1 cellular context compared by ENCODE assay signal in the genomic region with DNA sequence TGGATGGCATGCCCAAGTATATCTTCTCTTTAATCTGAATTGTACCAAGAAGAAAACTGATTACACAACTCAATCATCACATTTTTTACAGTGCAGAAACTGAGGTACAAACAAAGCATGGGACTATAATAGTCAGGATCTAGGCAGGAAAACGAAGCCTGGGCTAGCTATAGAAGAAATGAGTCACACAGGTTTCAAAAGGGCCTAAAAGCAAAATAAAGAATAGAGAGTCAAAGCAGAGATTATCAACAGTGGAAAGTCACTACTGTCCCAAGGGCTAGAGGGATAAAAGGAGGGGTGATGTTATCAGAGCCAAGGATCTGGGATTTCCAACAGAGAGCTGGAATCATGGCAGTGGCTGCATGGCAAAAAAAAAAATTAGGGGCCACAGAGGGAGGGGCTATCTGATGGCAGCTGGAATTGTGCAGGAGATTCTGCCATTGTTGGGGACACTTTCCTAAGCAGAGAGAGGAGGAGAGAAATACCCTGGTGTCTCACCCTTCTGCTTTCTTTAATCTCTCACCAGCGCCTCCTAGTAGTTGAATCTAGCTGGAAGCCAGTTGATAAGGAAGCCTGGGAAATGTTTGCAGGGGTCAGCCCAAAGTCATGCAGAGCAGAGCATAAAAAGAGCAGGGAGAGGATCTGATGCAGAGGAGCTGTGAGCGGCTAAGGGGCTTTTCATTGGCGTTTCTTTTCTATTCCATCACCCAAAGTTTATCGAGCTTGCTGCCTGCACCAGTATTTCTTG.
TF ChIP-seq lines count a peak whose summit lies in the region.

No MANE protein-coding gene starts in this region.

TF ChIP-seq in WTC11, 78 proteins besides CTCF, POLR2A, EP300 and RAD21 (continued from another document):
- TF ChIP-seq, protein P1, sequence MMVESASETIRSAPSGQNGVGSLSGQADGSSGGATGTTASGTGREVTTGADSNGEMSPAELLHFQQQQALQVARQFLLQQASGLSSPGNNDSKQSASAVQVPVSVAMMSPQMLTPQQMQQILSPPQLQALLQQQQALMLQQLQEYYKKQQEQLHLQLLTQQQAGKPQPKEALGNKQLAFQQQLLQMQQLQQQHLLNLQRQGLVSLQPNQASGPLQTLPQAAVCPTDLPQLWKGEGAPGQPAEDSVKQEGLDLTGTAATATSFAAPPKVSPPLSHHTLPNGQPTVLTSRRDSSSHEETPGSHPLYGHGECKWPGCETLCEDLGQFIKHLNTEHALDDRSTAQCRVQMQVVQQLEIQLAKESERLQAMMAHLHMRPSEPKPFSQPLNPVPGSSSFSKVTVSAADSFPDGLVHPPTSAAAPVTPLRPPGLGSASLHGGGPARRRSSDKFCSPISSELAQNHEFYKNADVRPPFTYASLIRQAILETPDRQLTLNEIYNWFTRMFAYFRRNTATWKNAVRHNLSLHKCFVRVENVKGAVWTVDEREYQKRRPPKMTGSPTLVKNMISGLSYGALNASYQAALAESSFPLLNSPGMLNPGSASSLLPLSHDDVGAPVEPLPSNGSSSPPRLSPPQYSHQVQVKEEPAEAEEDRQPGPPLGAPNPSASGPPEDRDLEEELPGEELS (CRISPR knock-in tag; IDR thresholded peaks at IDR 0.05): no peak
- TF ChIP-seq, protein P2, sequence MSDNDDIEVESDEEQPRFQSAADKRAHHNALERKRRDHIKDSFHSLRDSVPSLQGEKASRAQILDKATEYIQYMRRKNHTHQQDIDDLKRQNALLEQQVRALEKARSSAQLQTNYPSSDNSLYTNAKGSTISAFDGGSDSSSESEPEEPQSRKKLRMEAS (CRISPR knock-in tag; IDR thresholded peaks at IDR 0.05): no peak
- no peak for TF ChIP-seq RORB (CRISPR knock-in tag; IDR thresholded peaks at IDR 0.05)
- TF ChIP-seq ZNF263 (CRISPR knock-in tag; IDR thresholded peaks at IDR 0.05; ENCODE audit: low read depth): no peak
- TF ChIP-seq NFYB (CRISPR knock-in tag; conservative IDR thresholded peaks at IDR 0.05; ENCODE audit: low read depth): no peak
